Comparison of ENCODE assay signal across 9 cellular contexts in genomic region chr13:28679628-28680027, GRCh38. TPM values are rescaled to one million over a fixed set of nuclear protein-coding genes. Genes with fewer than 3 reads are reported as not detected.
DNase-seq lines count a peak whose midpoint lies in the region; ATAC-seq and TF ChIP-seq lines count a peak whose summit lies in the region.
"Had no signal": no experiment of that assay in that cellular context is flagged by ENCODE, and none has a peak within 500 bp of the region (broad histone marks: within the 10 kb centered on the region; RNA-seq: fewer than 3 reads in every experiment).

No MANE protein-coding gene starts in this region.

- no peak overlapping the region for H3K4me2 ChIP-seq in OCI-LY3 (ENCODE audit: low read length)
- no peak overlapping the region for H3K4me2 ChIP-seq in smooth muscle cell

- H3F3A ChIP-seq in smooth muscle cell (ENCODE audit: low read depth) = peaks cover 25% of the 10 kb centered on the region

- no peaks in the 10 kb centered on the region for H3K79me2 ChIP-seq in OCI-LY3 (ENCODE audit: low read length)
- H3K79me2 ChIP-seq in smooth muscle cell (ENCODE audit: low read depth) = no peaks in the 10 kb centered on the region

- H3K27me3 ChIP-seq in OCI-LY3 (ENCODE audit: low read depth, low read length) (no peaks in the 10 kb centered on the region), smooth muscle cell (ENCODE audit: low read depth) (no peaks in the 10 kb centered on the region)

- peaks cover 22% of the 10 kb centered on the region for H3K36me3 ChIP-seq in OCI-LY3 (replicated peaks; ENCODE audit: low read depth, low read length)
- H3K36me3 ChIP-seq in smooth muscle cell (ENCODE audit: low read depth) = peaks cover 22% of the 10 kb centered on the region

- no peak overlapping the region for H3K4me3 ChIP-seq in OCI-LY3 (ENCODE audit: low read length)
- no peak overlapping the region for H3K4me3 ChIP-seq in epithelial cell of esophagus (ENCODE audit: low read length)
- H3K4me3 ChIP-seq in smooth muscle cell = no peak overlapping the region

- peak; percentile 6 for DNase-seq in SKM-1 treated with dmso at 0.1 percent for 144 hours (lab: John Stamatoyannopoulos, UW; ENCODE audit: unreplicated experiment)
- DNase-seq in SKM-1 (lab: John Stamatoyannopoulos, UW; ENCODE audit: unreplicated experiment) = no peak
- DNase-seq in epithelial cell of esophagus (ENCODE audit: low read depth) = peak; percentile 20
- DNase-seq in smooth muscle cell (lab: John Stamatoyannopoulos, UW; ENCODE audit: unreplicated experiment) = no peak
- no peak for DNase-seq in stimulated activated CD4-positive, alpha-beta T cell treated with anti-CD3 and anti-CD28 coated beads, Interleukin-2, amount 100 ng/mL, for 48 hours
- DNase-seq: stimulated activated CD4-positive, alpha-beta T cell treated with anti-CD3 and anti-CD28 coated beads, Interleukin-4, amount 100 ng/mL, for 1 hour had no signal

- no peak for ATAC-seq in HG03039 (IDR thresholded peaks at IDR 0.05; ENCODE audit: unreplicated experiment)
- ATAC-seq in GM21390 (IDR thresholded peaks at IDR 0.05; ENCODE audit: unreplicated experiment) = no peak

- H2AFZ ChIP-seq in OCI-LY3 (ENCODE audit: low read depth, low read length) = no peak overlapping the region
- H2AFZ ChIP-seq in smooth muscle cell (ENCODE audit: low read depth) = no peak overlapping the region

- H3K9ac ChIP-seq in OCI-LY3 (ENCODE audit: low read length) = no peak overlapping the region
- H3K9ac ChIP-seq in smooth muscle cell (ENCODE audit: low read depth) = no peak overlapping the region

- H4K20me1 ChIP-seq in OCI-LY3 (ENCODE audit: insufficient read depth, low read length) (no peaks in the 10 kb centered on the region), smooth muscle cell (ENCODE audit: low read depth) (peaks cover 21% of the 10 kb centered on the region)

- H3K27ac ChIP-seq in OCI-LY3 (ENCODE audit: low read length) (no peak overlapping the region), smooth muscle cell (ENCODE audit: low read depth) (no peak overlapping the region)

- peaks cover 15% of the 10 kb centered on the region for H3K4me1 ChIP-seq in OCI-LY3 (ENCODE audit: low read length)
- H3K4me1 ChIP-seq in smooth muscle cell (ENCODE audit: low read depth) = no peaks in the 10 kb centered on the region

- H3K9me3 ChIP-seq in OCI-LY3 (ENCODE audit: insufficient read depth, low read length) (no peaks in the 10 kb centered on the region), smooth muscle cell (replicated peaks; ENCODE audit: low read depth) (no peaks in the 10 kb centered on the region)

- TF ChIP-seq CTCF in OCI-LY3 (IDR thresholded peaks at IDR 0.05; ENCODE audit: low read depth, low read length) = peak; percentile 68
- TF ChIP-seq CTCF in epithelial cell of esophagus (IDR thresholded peaks at IDR 0.05; ENCODE audit: insufficient read depth, low read depth, low read length, missing control alignments) = peak; percentile 16
- TF ChIP-seq CTCF in smooth muscle cell (IDR thresholded peaks at IDR 0.05; ENCODE audit: borderline replicate concordance, insufficient read depth, poor library complexity, severe bottlenecking) = peak; percentile 45

- 83% methylated on average over 1 of the region's 1 CpG for WGBS in smooth muscle cell (ENCODE audit: low lambda C conversion rate)

RNA-seq across cellular contexts. Expression of gene POMP, which starts 20.7 kb away (rescaled TPM):
- total RNA-seq in smooth muscle cell = 128 and 134 TPM in 2 replicates
- 245 and 265 TPM in 2 replicates for polyA plus RNA-seq in smooth muscle cell

RNA-seq across cellular contexts. Expression of gene SLC46A3, which starts 39.1 kb away (rescaled TPM):
- total RNA-seq in smooth muscle cell = 19.1 and 20.2 TPM in 2 replicates
- 8.8 and 11.2 TPM in 2 replicates for polyA plus RNA-seq in smooth muscle cell

Comparison
In these comparisons a context has a peak if more than half of its experiments do, and no peak if none do; other contexts are left out.
1. DNase-seq: peak in SKM-1 treated with dmso at 0.1 percent for 144 hours (single experiment) and epithelial cell of esophagus (single experiment); none in SKM-1 (single experiment), smooth muscle cell (single experiment) and stimulated activated CD4-positive, alpha-beta T cell treated with anti-CD3 and anti-CD28 coated beads, Interleukin-2, amount 100 ng/mL, for 48 hours (0 of 2).
2. CTCF ChIP-seq: peak in every context shown above with its lines; median percentile 68 in OCI-LY3; 45 in smooth muscle cell; 16 in epithelial cell of esophagus.